14 cellular contexts compared by ENCODE assay signal in the genomic region with DNA sequence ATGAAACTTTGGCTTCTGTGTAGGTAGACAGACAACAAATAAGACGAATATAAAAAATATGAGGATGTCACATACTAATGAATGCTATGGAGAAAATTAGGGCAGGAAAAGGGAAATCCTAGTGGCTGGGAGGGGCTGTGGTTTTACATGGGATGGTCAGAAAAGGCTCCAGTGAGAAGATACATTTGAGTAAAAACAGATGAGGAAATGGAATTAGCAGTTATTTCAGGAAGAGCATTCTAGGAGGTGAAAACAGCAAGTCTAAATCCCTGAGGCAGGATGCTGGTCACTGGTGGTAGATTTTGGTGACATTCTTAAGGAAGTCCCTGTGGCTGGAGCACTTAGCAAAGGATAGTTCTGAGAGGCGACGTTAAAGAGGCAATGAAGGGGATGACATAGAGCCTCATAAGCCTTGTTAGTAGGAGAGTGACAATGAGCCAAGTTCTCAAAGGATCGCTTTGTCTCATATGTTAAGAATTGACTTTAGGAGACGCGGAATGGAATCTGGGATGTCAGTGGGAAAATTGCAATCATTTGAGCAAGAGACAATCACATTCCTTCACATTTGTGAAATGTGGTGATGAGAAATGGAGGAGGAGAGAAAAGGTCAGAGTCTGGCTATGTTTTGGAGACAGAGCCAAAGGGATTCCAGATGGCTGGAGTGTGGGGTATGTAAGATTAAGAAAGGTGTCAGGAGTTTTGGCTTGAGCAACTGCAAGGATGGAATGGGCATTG.
DNase-seq lines count a peak whose midpoint lies in the region; ATAC-seq and TF ChIP-seq lines count a peak whose summit lies in the region.
"Had no signal": no experiment of that assay in that cellular context is flagged by ENCODE, and none has a peak within 500 bp of the region (broad histone marks: within the 10 kb centered on the region; RNA-seq: fewer than 3 reads in every experiment).

No MANE protein-coding gene starts in this region.

- H3K56ac ChIP-seq in mesendoderm (ENCODE audit: low read length) = no peak overlapping the region

- intact Hi-C loops in uterus (cut with DNase I; ENCODE audit: low total_unique reads) = no loop called here

- H3K18ac ChIP-seq in mesendoderm (ENCODE audit: low read length) = no peak overlapping the region

- H3K9ac ChIP-seq in mesendoderm (ENCODE audit: low read length) = no peak overlapping the region
- H3K9ac ChIP-seq: BLaER1 had no signal

- H3K4ac ChIP-seq in mesendoderm (ENCODE audit: low read depth, low read length) = no peak overlapping the region

- H3K36me3 ChIP-seq in mesendoderm (ENCODE audit: control insufficient read depth, insufficient read depth, low read length) = no peaks in the 10 kb centered on the region
- no peaks in the 10 kb centered on the region for H3K36me3 ChIP-seq in upper lobe of left lung
- H3K36me3 ChIP-seq in uterus = no peaks in the 10 kb centered on the region
- H3K36me3 ChIP-seq: BLaER1, HAP-1 had no signal

- H3K4me3 Mint-ChIP-seq in T-helper 2 cell treated with Interferon-gamma antibody and Interleukin-4, amounts not matched to agents 5 μg/mL and 100 μg/mL, for 36 hours = no peak overlapping the region
- H3K4me3 Mint-ChIP-seq: CD4-positive, CD25-positive, alpha-beta regulatory T cell had no signal

- no peak overlapping the region for H3K4me2 ChIP-seq in mesendoderm (ENCODE audit: low read length)
- H3K4me2 ChIP-seq: BLaER1 had no signal

- no peak for TF ChIP-seq EP300 in upper lobe of left lung (IDR thresholded peaks at IDR 0.05)

- no CpG with 5 or more reads among the region's 6 CpGs for WGBS in mesendoderm (ENCODE audit: extremely low coverage, insufficient coverage, low lambda C conversion rate)
- WGBS in upper lobe of left lung, 2 donors = 93% methylated on average over 6 of the region's 6 CpGs

- no peaks in the 10 kb centered on the region for H3K4me1 Mint-ChIP-seq in T-helper 2 cell treated with Interferon-gamma antibody and Interleukin-4, amounts not matched to agents 5 μg/mL and 100 μg/mL, for 36 hours (ENCODE audit: low read depth)
- H3K4me1 Mint-ChIP-seq: CD4-positive, CD25-positive, alpha-beta regulatory T cell had no signal

- H3K27ac ChIP-seq in mesendoderm (ENCODE audit: low read depth, low read length) = no peak overlapping the region
- no peak overlapping the region for H3K27ac ChIP-seq in upper lobe of left lung
- H3K27ac ChIP-seq in uterus = no peak overlapping the region
- H3K27ac ChIP-seq: BLaER1 had no signal

- ATAC-seq in upper lobe of left lung (ENCODE audit: low FRiP score in 2 of 2) = no peak

- no peaks in the 10 kb centered on the region for H3K79me1 ChIP-seq in mesendoderm (ENCODE audit: low read length)

- DNase-seq in AG08395 (ENCODE audit: low spot score) (peak; percentile 75), EH (ENCODE audit: low read depth) (peak; percentile 63), NCI-H460 (ENCODE audit: extremely low read depth, low read depth) (peak; percentile 16), mesendoderm (peak; percentile 52), upper lobe of left lung (no peak), uterus (no peak)
- DNase-seq in T-helper 2 cell treated with Interferon-gamma antibody and Interleukin-4, amounts not matched to agents 5 μg/mL and 100 μg/mL, for 36 hours (ENCODE audit: low spot score) = no peak
- DNase-seq: 8988T; ACHN; AML-193; CD4-positive, CD25-positive, alpha-beta regulatory T cell; DMS53 had no signal

- H3K4me1 ChIP-seq in mesendoderm (ENCODE audit: control insufficient read depth, low read depth, low read length) (no peaks in the 10 kb centered on the region), upper lobe of left lung (no peaks in the 10 kb centered on the region), uterus (no peaks in the 10 kb centered on the region)
- H3K4me1 ChIP-seq: BLaER1, HAP-1 had no signal

- no peak overlapping the region for H2AK5ac ChIP-seq in mesendoderm (ENCODE audit: low read length)

- no peak overlapping the region for H2BK15ac ChIP-seq in mesendoderm (replicated peaks; ENCODE audit: low read depth)

- TF ChIP-seq POLR2A in upper lobe of left lung (IDR thresholded peaks at IDR 0.05) = no peak
- no peak for TF ChIP-seq POLR2A in uterus (IDR thresholded peaks at IDR 0.05)

- no peak overlapping the region for H4K5ac ChIP-seq in mesendoderm (ENCODE audit: low read length)

- H3K4me3 ChIP-seq in mesendoderm (ENCODE audit: low read length) (no peak overlapping the region), upper lobe of left lung (no peak overlapping the region), uterus (no peak overlapping the region)
- H3K4me3 ChIP-seq: BLaER1, HAP-1 had no signal

- H3K79me2 ChIP-seq in mesendoderm (ENCODE audit: control insufficient read depth, insufficient read depth, low read length) = no peaks in the 10 kb centered on the region

- no peaks in the 10 kb centered on the region for H3K9me3 ChIP-seq in upper lobe of left lung
- H3K9me3 ChIP-seq in uterus = no peaks in the 10 kb centered on the region
- H3K9me3 ChIP-seq: BLaER1, HAP-1 had no signal

- TF ChIP-seq CTCF in upper lobe of left lung (IDR thresholded peaks at IDR 0.05) (no peak), uterus (IDR thresholded peaks at IDR 0.05) (no peak)

- no peak overlapping the region for H3K23ac ChIP-seq in mesendoderm (ENCODE audit: low read length)

- H3K9me3 Mint-ChIP-seq in T-helper 2 cell treated with Interferon-gamma antibody and Interleukin-4, amounts not matched to agents 5 μg/mL and 100 μg/mL, for 36 hours = peaks cover 11% of the 10 kb centered on the region

- H3K27me3 Mint-ChIP-seq in T-helper 2 cell treated with Interferon-gamma antibody and Interleukin-4, amounts not matched to agents 5 μg/mL and 100 μg/mL, for 36 hours (ENCODE audit: low read depth) = no peaks in the 10 kb centered on the region

- H3K36me3 Mint-ChIP-seq in T-helper 2 cell treated with Interferon-gamma antibody and Interleukin-4, amounts not matched to agents 5 μg/mL and 100 μg/mL, for 36 hours (ENCODE audit: low read depth) = no peaks in the 10 kb centered on the region
- H3K36me3 Mint-ChIP-seq: CD4-positive, CD25-positive, alpha-beta regulatory T cell had no signal

- H4K8ac ChIP-seq in mesendoderm (ENCODE audit: low read depth, low read length) = no peak overlapping the region

- no peaks in the 10 kb centered on the region for H3K27me3 ChIP-seq in mesendoderm (ENCODE audit: insufficient read depth, low read length, poor library complexity)
- H3K27me3 ChIP-seq in upper lobe of left lung = no peaks in the 10 kb centered on the region
- H3K27me3 ChIP-seq in uterus = no peaks in the 10 kb centered on the region
- H3K27me3 ChIP-seq: BLaER1 had no signal

- no peak overlapping the region for H3K27ac Mint-ChIP-seq in T-helper 2 cell treated with Interferon-gamma antibody and Interleukin-4, amounts not matched to agents 5 μg/mL and 100 μg/mL, for 36 hours
- H3K27ac Mint-ChIP-seq: CD4-positive, CD25-positive, alpha-beta regulatory T cell had no signal

- no peak overlapping the region for H2BK120ac ChIP-seq in mesendoderm (ENCODE audit: low read depth, low read length)

- H2BK5ac ChIP-seq in mesendoderm (ENCODE audit: low read length) = no peak overlapping the region

Comparison
In these comparisons a context has a peak if more than half of its experiments do, and no peak if none do; other contexts are left out.
1. DNase-seq: peak in AG08395 (single experiment), EH (single experiment), NCI-H460 (single experiment) and mesendoderm (single experiment); none in upper lobe of left lung (0 of 2), uterus (0 of 2) and T-helper 2 cell treated with Interferon-gamma antibody and Interleukin-4, amounts not matched to agents 5 μg/mL and 100 μg/mL, for 36 hours (single experiment).